19 cellular contexts compared by ENCODE assay signal in the genomic region with DNA sequence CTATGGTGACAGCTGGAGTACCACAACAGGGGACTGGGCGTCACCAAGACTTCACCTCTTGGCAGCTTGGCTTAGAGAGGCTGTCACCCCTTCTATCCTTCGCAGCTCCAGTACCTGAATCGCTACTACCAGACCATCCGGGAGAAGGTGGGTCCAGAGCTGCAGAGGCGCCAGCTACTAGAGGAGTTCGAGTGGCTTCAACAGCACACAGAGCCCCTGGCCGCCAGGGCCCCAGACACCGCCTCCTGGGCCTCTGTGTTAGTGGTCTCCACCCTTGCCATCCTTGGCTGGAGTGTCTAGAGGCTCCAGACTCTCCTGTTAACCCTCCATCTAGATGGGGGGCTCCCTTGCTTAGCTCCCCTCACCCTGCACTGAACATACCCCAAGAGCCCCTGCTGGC. TPM values are rescaled to one million over a fixed set of nuclear protein-coding genes. Genes with fewer than 3 reads are reported as not detected.
A peak's percentile ranks its signal among the peaks of the same experiment; 100 is the strongest.
DNase-seq lines count a peak whose midpoint lies in the region; ATAC-seq and TF ChIP-seq lines count a peak whose summit lies in the region.
"Had no signal": no experiment of that assay in that cellular context is flagged by ENCODE, and none has a peak within 500 bp of the region (broad histone marks: within the 10 kb centered on the region; RNA-seq: fewer than 3 reads in every experiment).

No MANE protein-coding gene starts in this region.

- intact Hi-C loops in CD4-positive, alpha-beta T cell (cut with DNase I, micrococcal nuclease): no loop called here
- intact Hi-C loops in activated CD4-positive, alpha-beta memory T cell treated with anti-CD3 and anti-CD28 coated beads for 36 hours (cut with micrococcal nuclease): no loop called here
- intact Hi-C loops in head of caudate nucleus (cut with DNase I): no loop called here
- intact Hi-C loops in left ventricle myocardium superior (cut with micrococcal nuclease): no loop called here

- H3K27ac ChIP-seq in CD4-positive, alpha-beta T cell (ENCODE audit: low read depth, low read length): no peak overlapping the region
- H3K27ac ChIP-seq in DOHH2 (ENCODE audit: low read depth, low read length): peak overlapping the region; percentile 99
- H3K27ac ChIP-seq: sigmoid colon, thoracic aorta had no signal

- H3K4me1 Mint-ChIP-seq in CD4-positive, alpha-beta T cell (ENCODE audit: low read depth): peaks cover 66% of the 10 kb centered on the region
- H3K4me1 Mint-ChIP-seq in activated CD4-positive, alpha-beta memory T cell treated with anti-CD3 and anti-CD28 coated beads for 36 hours (ENCODE audit: low read depth): peaks cover 48% of the 10 kb centered on the region
- peaks cover 18 to 69% (median 46%) of the 10 kb centered on the region in 4 donors for H3K4me1 Mint-ChIP-seq in naive thymus-derived CD8-positive, alpha-beta T cell

- CTCF ChIA-PET in CD4-positive, alpha-beta T cell (lab: Charles Lee): interaction anchor here (1.1 to 1.5 kb wide), 2 partner anchors 9 to 12 kb away, joined by 3 to 4 read pairs; a partner anchor contains a TSS
- CTCF ChIA-PET in activated CD4-positive, alpha-beta memory T cell treated with anti-CD3 and anti-CD28 coated beads for 36 hours (lab: Charles Lee): interaction anchor here (1.1 to 3.1 kb wide), 5 partner anchors 8 to 55 kb away, joined by 3 to 9 read pairs (median 8); a partner anchor contains a TSS

- no peaks in the 10 kb centered on the region for H3K9me3 Mint-ChIP-seq in CD4-positive, alpha-beta T cell
- H3K9me3 Mint-ChIP-seq in activated CD4-positive, alpha-beta memory T cell treated with anti-CD3 and anti-CD28 coated beads for 36 hours: no peaks in the 10 kb centered on the region
- H3K9me3 Mint-ChIP-seq in naive thymus-derived CD8-positive, alpha-beta T cell: no peaks in the 10 kb centered on the region

- no peaks in the 10 kb centered on the region for H3K79me2 ChIP-seq in DOHH2 (ENCODE audit: control insufficient read depth, low read length)

- H3K9me3 ChIP-seq in CD4-positive, alpha-beta T cell (ENCODE audit: control insufficient read depth, low read length): no peaks in the 10 kb centered on the region
- no peaks in the 10 kb centered on the region for H3K9me3 ChIP-seq in DOHH2 (ENCODE audit: control insufficient read depth, insufficient read depth, low read length)
- H3K9me3 ChIP-seq: sigmoid colon, thoracic aorta had no signal

- H3K27ac Mint-ChIP-seq in CD4-positive, alpha-beta T cell: peak overlapping the region; percentile 99
- H3K27ac Mint-ChIP-seq in activated CD4-positive, alpha-beta memory T cell treated with anti-CD3 and anti-CD28 coated beads for 36 hours: peak overlapping the region; percentile 85
- peak overlapping the region in 9 of 10 donors; percentile 81 to 93 (median 91) for H3K27ac Mint-ChIP-seq in naive thymus-derived CD8-positive, alpha-beta T cell

- no peaks in the 10 kb centered on the region for H3K9me2 ChIP-seq in DOHH2 (replicated peaks; ENCODE audit: control insufficient read depth, low read length)

- H3K4me3 Mint-ChIP-seq in CD4-positive, alpha-beta T cell: no peak overlapping the region
- no peak overlapping the region for H3K4me3 Mint-ChIP-seq in activated CD4-positive, alpha-beta memory T cell treated with anti-CD3 and anti-CD28 coated beads for 36 hours
- peak overlapping the region in 8 of 10 donors; percentile 17 to 80 (median 62) for H3K4me3 Mint-ChIP-seq in naive thymus-derived CD8-positive, alpha-beta T cell
- H3K4me3 Mint-ChIP-seq: activated naive CD8-positive, alpha-beta T cell had no signal

- no peak for DNase-seq in CD4-positive, alpha-beta T cell
- DNase-seq in activated CD4-positive, alpha-beta memory T cell treated with anti-CD3 and anti-CD28 coated beads for 36 hours: no peak
- DNase-seq in naive thymus-derived CD8-positive, alpha-beta T cell: no peak
- DNase-seq in head of caudate nucleus: no peak
- DNase-seq in activated T-cell treated with anti-CD3 and anti-CD28 coated beads, Interleukin-2, amount 50 U/mL, for 48 hours: no peak
- no peak for DNase-seq in left ventricle myocardium superior
- DNase-seq: activated CD4-positive, alpha-beta T cell treated with anti-CD3 and anti-CD28 coated beads for 1 hour; activated T-cell treated with anti-CD3 and anti-CD28 coated beads for 4 hours; NCI-H1105; NCI-H2081 treated with DMSO at 0.1 percent for 48 hours; NCI-H446 treated with DMSO at 0.1 percent for 48 hours; NK-92 treated with Interleukin-12 subunit alpha and Interleukin-12 subunit beta, amount 100 ng/mL, for 24 hours; sigmoid colon had no signal

- no peaks in the 10 kb centered on the region for H4K20me1 ChIP-seq in DOHH2 (ENCODE audit: control insufficient read depth, insufficient read depth, low read depth, low read length)

- H3K27me3 ChIP-seq in CD4-positive, alpha-beta T cell (ENCODE audit: control insufficient read depth, insufficient read depth, low read length): no peaks in the 10 kb centered on the region
- no peaks in the 10 kb centered on the region for H3K27me3 ChIP-seq in DOHH2 (ENCODE audit: control insufficient read depth, low read length)
- H3K27me3 ChIP-seq: sigmoid colon had no signal

- H3K27me3 Mint-ChIP-seq in CD4-positive, alpha-beta T cell: no peaks in the 10 kb centered on the region
- no peaks in the 10 kb centered on the region for H3K27me3 Mint-ChIP-seq in activated CD4-positive, alpha-beta memory T cell treated with anti-CD3 and anti-CD28 coated beads for 36 hours
- H3K27me3 Mint-ChIP-seq in naive thymus-derived CD8-positive, alpha-beta T cell: peaks cover 0 to 2% (median 0%) of the 10 kb centered on the region in 5 donors
- H3K27me3 Mint-ChIP-seq: activated naive CD8-positive, alpha-beta T cell had no signal

- H3K4me1 ChIP-seq in DOHH2 (ENCODE audit: control insufficient read depth, low read length): peaks cover 74% of the 10 kb centered on the region
- H3K4me1 ChIP-seq: sigmoid colon had no signal

- H3K36me3 Mint-ChIP-seq in CD4-positive, alpha-beta T cell (ENCODE audit: low read depth): no peaks in the 10 kb centered on the region
- no peaks in the 10 kb centered on the region for H3K36me3 Mint-ChIP-seq in activated CD4-positive, alpha-beta memory T cell treated with anti-CD3 and anti-CD28 coated beads for 36 hours
- no peaks in the 10 kb centered on the region for H3K36me3 Mint-ChIP-seq in naive thymus-derived CD8-positive, alpha-beta T cell
- H3K36me3 Mint-ChIP-seq: activated naive CD8-positive, alpha-beta T cell had no signal

- no peak for ATAC-seq in CD4-positive, alpha-beta T cell (ENCODE audit: poor library complexity)
- ATAC-seq in naive thymus-derived CD8-positive, alpha-beta T cell: no peak
- no peak for ATAC-seq in left ventricle myocardium superior
- ATAC-seq: HCT116 had no signal

- peaks cover 6% of the 10 kb centered on the region; the same call in 1 of the 2 replicates for H3F3A ChIP-seq in DOHH2 (ENCODE audit: control insufficient read depth, insufficient read depth)

- H3K4me2 ChIP-seq in DOHH2 (ENCODE audit: low read length): peak overlapping the region; percentile 82; the same call in 1 of the 2 replicates

- H3K36me3 ChIP-seq in DOHH2 (ENCODE audit: control insufficient read depth, low read length): peaks cover 8% of the 10 kb centered on the region
- H3K36me3 ChIP-seq: sigmoid colon, thoracic aorta had no signal

- peak overlapping the region; percentile 64 for H3K4me3 ChIP-seq in DOHH2 (ENCODE audit: low read length)
- H3K4me3 ChIP-seq: sigmoid colon, thoracic aorta had no signal

- no peak for TF ChIP-seq CTCF in CD4-positive, alpha-beta T cell (IDR thresholded peaks at IDR 0.05)
- TF ChIP-seq CTCF in DOHH2 (IDR thresholded peaks at IDR 0.05; ENCODE audit: low read depth, low read length, poor library complexity, severe bottlenecking): no peak

- POLR2A ChIA-PET in CD4-positive, alpha-beta T cell (lab: Charles Lee): interaction anchor here (0.7 to 8.8 kb wide), 7 partner anchors 9 to 90 kb away, joined by 3 to 162 read pairs (median 5); a partner anchor contains a TSS
- POLR2A ChIA-PET in activated CD4-positive, alpha-beta memory T cell treated with anti-CD3 and anti-CD28 coated beads for 36 hours (lab: Charles Lee): interaction anchor here (0.7 to 1.3 kb wide), 4 partner anchors 8 to 13 kb away, joined by 3 to 4 read pairs (median 3); a partner anchor contains a TSS
- POLR2A ChIA-PET in naive thymus-derived CD8-positive, alpha-beta T cell (lab: Charles Lee): interaction anchor here (0.6 to 18.2 kb wide), 8 partner anchors 9 to 76 kb away, joined by 4 to 382 read pairs (median 6); a partner anchor contains a TSS

RNA-seq across cellular contexts. Expression of a gene that starts 11.6 kb away (rescaled TPM):
- 10 to 100 TPM; 69.0 to 70.8 TPM for total RNA-seq in CD4-positive, alpha-beta T cell
- total RNA-seq in activated CD4-positive, alpha-beta memory T cell treated with anti-CD3 and anti-CD28 coated beads for 36 hours: 100 to 1,000 TPM; 126 to 133 TPM
- total RNA-seq in naive thymus-derived CD8-positive, alpha-beta T cell: 100 to 1,000 TPM; 154 to 158 TPM
- polyA plus RNA-seq in naive thymus-derived CD8-positive, alpha-beta T cell: 100 to 1,000 TPM; 100 to 187 (median 115) TPM
- total RNA-seq in left ventricle myocardium superior: 1.8 TPM
- total RNA-seq: SK-MEL-5 had no signal
- polyA plus RNA-seq: neural cell had no signal

RNA-seq across cellular contexts. Expression of a gene that starts 29.4 kb away (rescaled TPM):
- under 1 TPM; 0.16 to 0.17 TPM for total RNA-seq in CD4-positive, alpha-beta T cell
- total RNA-seq in activated CD4-positive, alpha-beta memory T cell treated with anti-CD3 and anti-CD28 coated beads for 36 hours: under 1 TPM; 0.80 to 0.93 TPM
- total RNA-seq in naive thymus-derived CD8-positive, alpha-beta T cell: not detected
- under 1 TPM in 2 of 3 donors, not detected in 1; 0.13 to 0.47 TPM for polyA plus RNA-seq in naive thymus-derived CD8-positive, alpha-beta T cell
- total RNA-seq in left ventricle myocardium superior: 0.92 TPM
- total RNA-seq: SK-MEL-5 had no signal
- polyA plus RNA-seq: neural cell had no signal

Comparison
In these comparisons a context has a peak if more than half of its experiments do, and no peak if none do; other contexts are left out.
1. H3K4me3 Mint-ChIP-seq: peak in naive thymus-derived CD8-positive, alpha-beta T cell (8 of 10); none in CD4-positive, alpha-beta T cell (single experiment) and activated CD4-positive, alpha-beta memory T cell treated with anti-CD3 and anti-CD28 coated beads for 36 hours (single experiment).
2. RNA of a gene that starts 11.6 kb away (total RNA-seq): 154 to 158 TPM in naive thymus-derived CD8-positive, alpha-beta T cell, 126 to 133 TPM in activated CD4-positive, alpha-beta memory T cell treated with anti-CD3 and anti-CD28 coated beads for 36 hours and 69.0 to 70.8 TPM in CD4-positive, alpha-beta T cell; 1.8 TPM in left ventricle myocardium superior (single experiment); every median in the first group is over 10 times any median in the second.
3. Peak in every context shown above with its lines, with median percentiles within 50 percentile points of each other: H3K27ac Mint-ChIP-seq.